In genomic region chr9:128565578-128565977, GRCh38 we compare ENCODE assay signal across 19 cellular contexts. TPM values are rescaled to one million over a fixed set of nuclear protein-coding genes. Genes with fewer than 3 reads are reported as not detected.
DNase-seq lines count a peak whose midpoint lies in the region; ATAC-seq and TF ChIP-seq lines count a peak whose summit lies in the region.
"Had no signal": no experiment of that assay in that cellular context is flagged by ENCODE, and none has a peak within 500 bp of the region (broad histone marks: within the 10 kb centered on the region; RNA-seq: fewer than 3 reads in every experiment).

No MANE protein-coding gene starts in this region.

- H3K36me3 ChIP-seq in transverse colon (peaks cover 0 to 35% (median 10%) of the 10 kb centered on the region in 4 donors), PC-3 (ENCODE audit: low read depth, low read length) (peaks cover 27% of the 10 kb centered on the region)

- no peak for ATAC-seq in activated naive CD4-positive, alpha-beta T cell treated with anti-CD3 and anti-CD28 coated beads, Interleukin-2, amount 50 U/mL, for 72 hours
- no peak for ATAC-seq in HG03095 (IDR thresholded peaks at IDR 0.05; ENCODE audit: unreplicated experiment)
- ATAC-seq in PC-3 = no peak

- no peaks in the 10 kb centered on the region for H3K9me3 ChIP-seq in transverse colon
- no peaks in the 10 kb centered on the region for H3K9me3 ChIP-seq in PC-3 (ENCODE audit: low read length)

- in situ Hi-C loops in transverse colon (cut with MboI; ENCODE audit: low pct_ligation_motif_present in 1 of 4, low pct_unique_long_range_greater_than_20kb in 1 of 4, low sequenced_read_pairs in 3 of 4) = no loop called here

- H3K4me1 ChIP-seq in transverse colon (peaks cover 7 to 19% (median 16%) of the 10 kb centered on the region in 4 donors), PC-3 (ENCODE audit: insufficient read depth, low read length) (no peaks in the 10 kb centered on the region)

- no peak overlapping the region for H3K4me2 ChIP-seq in PC-3 (ENCODE audit: low read length)

- intact Hi-C loops in transverse colon (cut with DNase I; ENCODE audit: low total_unique reads) = no loop called here
- intact Hi-C loops in PC-3 (cut with micrococcal nuclease) = no loop called here

- no peaks in the 10 kb centered on the region for H3K27me3 Mint-ChIP-seq in activated naive CD4-positive, alpha-beta T cell treated with anti-CD3 and anti-CD28 coated beads, Interleukin-2, amount 50 U/mL, for 24 hours
- no peaks in the 10 kb centered on the region for H3K27me3 Mint-ChIP-seq in brain
- no peaks in the 10 kb centered on the region for H3K27me3 Mint-ChIP-seq in mesothelial cell of epicardium (ENCODE audit: low read depth)

- no peak overlapping the region for H2AFZ ChIP-seq in PC-3 (ENCODE audit: low read length)

- POLR2A ChIA-PET in PC-3 (lab: Charles Lee; ENCODE audit: unreplicated experiment) = no interaction called here

- no peak for TF ChIP-seq EP300 in transverse colon (IDR thresholded peaks at IDR 0.05; ENCODE audit: low read depth)

- no peaks in the 10 kb centered on the region for H3K9me3 Mint-ChIP-seq in activated naive CD4-positive, alpha-beta T cell treated with anti-CD3 and anti-CD28 coated beads, Interleukin-2, amount 50 U/mL, for 24 hours
- no peaks in the 10 kb centered on the region for H3K9me3 Mint-ChIP-seq in activated naive CD4-positive, alpha-beta T cell treated with anti-CD3 and anti-CD28 coated beads, Interleukin-2, amount 50 U/mL, for 72 hours
- no peaks in the 10 kb centered on the region for H3K9me3 Mint-ChIP-seq in brain
- H3K9me3 Mint-ChIP-seq in mesothelial cell of epicardium = no peaks in the 10 kb centered on the region

- WGBS in transverse colon (ENCODE audit: low coverage in 1 of 2), 2 donors = 43 to 54% methylated on average over 4 of the region's 4 CpGs

- H4K20me1 ChIP-seq in PC-3 (ENCODE audit: low read length) = no peaks in the 10 kb centered on the region

- CTCF ChIA-PET in PC-3 (lab: Charles Lee) = no interaction called here

- DNase-seq in activated naive CD4-positive, alpha-beta T cell treated with anti-CD3 and anti-CD28 coated beads, Interleukin-2, amount 50 U/mL, for 72 hours (ENCODE audit: low spot score in 2 of 2) = no peak
- DNase-seq in mesothelial cell of epicardium (ENCODE audit: low spot score in 2 of 2, unreplicated experiment in 2 of 2) = no peak
- no peak for DNase-seq in transverse colon
- DNase-seq in caudate nucleus (lab: John Stamatoyannopoulos, UW) = no peak
- DNase-seq in PC-3 = no peak
- DNase-seq: activated CD4-positive, alpha-beta T cell treated with anti-CD3 and anti-CD28 coated beads for 1 hour; activated CD8-positive, alpha-beta memory T cell treated with anti-CD3 and anti-CD28 coated beads, Interleukin-2, amount 50 U/mL, for 4 hours; activated naive CD4-positive, alpha-beta T cell; C1 segment of cervical spinal cord; GDM1; kidney; midbrain; NCI-H1105; NCI-H524 treated with DMSO at 0.1 percent for 48 hours; SW 1271 had no signal

- H3K27me3 ChIP-seq in transverse colon (no peaks in the 10 kb centered on the region), PC-3 (ENCODE audit: low read length) (no peaks in the 10 kb centered on the region)

- peak overlapping the region; percentile 41 for H3K27ac Mint-ChIP-seq in activated naive CD4-positive, alpha-beta T cell treated with anti-CD3 and anti-CD28 coated beads, Interleukin-2, amount 50 U/mL, for 24 hours
- H3K27ac Mint-ChIP-seq in activated naive CD4-positive, alpha-beta T cell treated with anti-CD3 and anti-CD28 coated beads, Interleukin-2, amount 50 U/mL, for 72 hours = no peak overlapping the region
- H3K27ac Mint-ChIP-seq in brain (peak overlapping the region in 3 of 5 experiments; percentile 22 to 86 (median 52)), mesothelial cell of epicardium (peak overlapping the region; percentile 37)

- peaks cover 4% of the 10 kb centered on the region for H3K36me3 Mint-ChIP-seq in activated naive CD4-positive, alpha-beta T cell treated with anti-CD3 and anti-CD28 coated beads, Interleukin-2, amount 50 U/mL, for 24 hours
- peaks cover 0 to 5% of the 10 kb centered on the region in 2 donors for H3K36me3 Mint-ChIP-seq in activated naive CD4-positive, alpha-beta T cell treated with anti-CD3 and anti-CD28 coated beads, Interleukin-2, amount 50 U/mL, for 72 hours
- H3K36me3 Mint-ChIP-seq in brain = peaks cover 66% of the 10 kb centered on the region
- H3K36me3 Mint-ChIP-seq in mesothelial cell of epicardium = peaks cover 42% of the 10 kb centered on the region

- no peaks in the 10 kb centered on the region for H3F3A ChIP-seq in PC-3 (ENCODE audit: low read length, unreplicated experiment)

- TF ChIP-seq POLR2A in transverse colon (IDR thresholded peaks at IDR 0.05) = no peak

- peaks cover 35% of the 10 kb centered on the region for H3K4me1 Mint-ChIP-seq in activated naive CD4-positive, alpha-beta T cell treated with anti-CD3 and anti-CD28 coated beads, Interleukin-2, amount 50 U/mL, for 24 hours
- H3K4me1 Mint-ChIP-seq in brain (peaks cover 18% of the 10 kb centered on the region), mesothelial cell of epicardium (peaks cover 3% of the 10 kb centered on the region)

- H3K79me2 ChIP-seq in PC-3 (ENCODE audit: low read length) = peaks cover 48% of the 10 kb centered on the region

- no peak overlapping the region for H3K4me3 ChIP-seq in transverse colon
- H3K4me3 ChIP-seq in PC-3 (ENCODE audit: low read length) = no peak overlapping the region
- H3K4me3 ChIP-seq: coronary artery had no signal

- no peaks in the 10 kb centered on the region for H3K9me2 ChIP-seq in PC-3 (replicated peaks; ENCODE audit: low read length)

- H3K27ac ChIP-seq in transverse colon (peak overlapping the region; percentile 32 to 55 (median 42)), caudate nucleus (ENCODE audit: low read depth, low read length) (no peak overlapping the region), PC-3 (ENCODE audit: low read length) (no peak overlapping the region)

- TF ChIP-seq CTCF in brain (conservative IDR thresholded peaks at IDR 0.05) (no peak), mesothelial cell of epicardium (IDR thresholded peaks at IDR 0.05; ENCODE audit: unreplicated experiment) (no peak), transverse colon (IDR thresholded peaks at IDR 0.05) (no peak), PC-3 (conservative IDR thresholded peaks at IDR 0.05; ENCODE audit: low read depth, low read length) (no peak)

- H3K4me3 Mint-ChIP-seq in activated naive CD4-positive, alpha-beta T cell treated with anti-CD3 and anti-CD28 coated beads, Interleukin-2, amount 50 U/mL, for 24 hours = no peak overlapping the region
- H3K4me3 Mint-ChIP-seq in brain (no peak overlapping the region), mesothelial cell of epicardium (no peak overlapping the region)

- no TSS peak for BruUV-seq in PC-3 (replicated peaks; lab: Mats Ljungman, UMichigan)

- no peak overlapping the region for H3K9ac ChIP-seq in PC-3 (ENCODE audit: low read length)

RNA-seq across cellular contexts. Expression of gene SPTAN1, which starts 13.2 kb away (rescaled TPM):
- 100 to 1,000 TPM; 242 to 278 TPM for total RNA-seq in activated naive CD4-positive, alpha-beta T cell treated with anti-CD3 and anti-CD28 coated beads, Interleukin-2, amount 50 U/mL, for 72 hours
- polyA plus RNA-seq in brain (ENCODE audit: insufficient read depth, low read depth, low replicate concordance) = 822 TPM
- 441 to 458 TPM (median 442 TPM) in 3 replicates for total RNA-seq in mesothelial cell of epicardium
- 100 to 1,000 TPM; 234 to 464 (median 328) TPM for total RNA-seq in transverse colon
- total RNA-seq in PC-3 (2014; rRNA removed) = 221 and 251 TPM in 2 replicates

Comparison
In these comparisons a context has a peak if more than half of its experiments do, and no peak if none do; other contexts are left out.
1. H3K27ac Mint-ChIP-seq: peak in activated naive CD4-positive, alpha-beta T cell treated with anti-CD3 and anti-CD28 coated beads, Interleukin-2, amount 50 U/mL, for 24 hours (single experiment), brain (3 of 5) and mesothelial cell of epicardium (single experiment); none in activated naive CD4-positive, alpha-beta T cell treated with anti-CD3 and anti-CD28 coated beads, Interleukin-2, amount 50 U/mL, for 72 hours (0 of 2).
2. H3K27ac ChIP-seq: peak in transverse colon (4 of 4); none in caudate nucleus (single experiment) and PC-3 (single experiment).